Comparison of ENCODE assay signal across 21 cellular contexts in the genomic region with DNA sequence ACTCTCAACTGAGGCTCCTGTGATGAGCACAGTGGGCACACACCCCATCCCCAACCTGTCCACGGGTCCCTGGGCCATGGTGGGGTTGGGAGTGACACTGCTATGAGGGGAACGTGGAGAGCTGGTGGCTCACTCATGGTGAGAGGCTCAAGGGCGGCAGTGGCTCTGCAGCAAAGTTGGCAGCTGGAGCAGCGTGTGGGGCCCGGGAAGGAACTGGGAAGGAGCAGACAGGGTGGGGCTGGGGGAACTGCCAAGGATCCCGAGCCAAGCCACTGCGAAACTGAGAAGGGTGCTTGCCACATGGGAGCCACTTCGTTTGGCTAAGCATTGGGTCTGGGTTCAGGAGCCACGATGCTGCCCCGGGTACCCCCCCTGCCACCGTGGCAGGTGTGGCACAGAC.
A peak's percentile ranks its signal among the peaks of the same experiment; 100 is the strongest.
DNase-seq lines count a peak whose midpoint lies in the region; ATAC-seq and TF ChIP-seq lines count a peak whose summit lies in the region.
"Had no signal": no experiment of that assay in that cellular context is flagged by ENCODE, and none has a peak within 500 bp of the region (broad histone marks: within the 10 kb centered on the region; RNA-seq: fewer than 3 reads in every experiment).

No MANE protein-coding gene starts in this region.

- TF ChIP-seq CTCF in AG10803 (conservative IDR thresholded peaks at IDR 0.05; ENCODE audit: low read length) (no peak), IMR-90 (conservative IDR thresholded peaks at IDR 0.05; ENCODE audit: low read depth, low read length) (no peak), left ventricle myocardium inferior (IDR thresholded peaks at IDR 0.05; ENCODE audit: borderline replicate concordance) (no peak), gastrocnemius medialis (IDR thresholded peaks at IDR 0.05 in 4 of 5, conservative IDR thresholded peaks at IDR 0.05 in 1 of 5) (no peak)

- no peak overlapping the region for H4K91ac ChIP-seq in IMR-90 (ENCODE audit: insufficient read depth, low read depth, low read length)

- peak overlapping the region; percentile 14 for H2AK9ac ChIP-seq in IMR-90 (replicated peaks; ENCODE audit: low read depth, low read length, poor library complexity)

- CTCF ChIA-PET in IMR-90 (lab: Yijun Ruan, JAX), result no interaction called here

- H2AFZ ChIP-seq in IMR-90 (replicated peaks; ENCODE audit: low read length, poor library complexity), result no peak overlapping the region

- peaks cover 13% of the 10 kb centered on the region for H3K9me1 ChIP-seq in IMR-90 (ENCODE audit: insufficient read depth, low read length)

- no peak overlapping the region for H3K14ac ChIP-seq in IMR-90 (replicated peaks; ENCODE audit: low read depth, low read length)

- no TSS peak for BruUV-seq in IMR-90 (replicated peaks; lab: Mats Ljungman, UMichigan)

- H3K4me1 ChIP-seq in IMR-90 (ENCODE audit: control insufficient read depth, insufficient read depth, low read length) (peaks cover 7% of the 10 kb centered on the region; the same call in 1 of the 2 replicates), left ventricle myocardium inferior (peaks cover 34% of the 10 kb centered on the region), gastrocnemius medialis (peaks cover 21 to 33% of the 10 kb centered on the region in 2 donors)

- no peak overlapping the region for H2BK5ac ChIP-seq in IMR-90 (ENCODE audit: low read depth, low read length, poor library complexity, severe bottlenecking)

- no peak overlapping the region for H3K56ac ChIP-seq in IMR-90 (ENCODE audit: extremely low read depth, insufficient read depth, low read length)

- H3K27ac ChIP-seq in IMR-90 (ENCODE audit: insufficient read depth, low read length) (no peak overlapping the region), left ventricle myocardium inferior (replicated peaks) (peak overlapping the region; percentile 73), gastrocnemius medialis (peak overlapping the region; percentile 50 to 77 (median 67))
- H3K27ac ChIP-seq: KMS-11 had no signal

- H3K4me3 ChIP-seq in AG10803 (ENCODE audit: low read length), result no peak overlapping the region
- no peak overlapping the region for H3K4me3 ChIP-seq in IMR-90 (ENCODE audit: insufficient read depth, low read depth, low read length)
- no peak overlapping the region for H3K4me3 ChIP-seq in left ventricle myocardium inferior
- no peak overlapping the region for H3K4me3 ChIP-seq in gastrocnemius medialis

- POLR2A ChIA-PET in IMR-90 (lab: Charles Lee; ENCODE audit: unreplicated experiment), result interaction anchor here (0.5 kb wide), 1 partner anchor 134 kb away, joined by 3 read pairs; no protein-coding TSS in a partner anchor

- H2AK5ac ChIP-seq in IMR-90 (ENCODE audit: low read depth, low read length), result 0 out of 2 replicates have a peak overlapping the region, but pooled peaks have one; percentile 6

- no peak overlapping the region for H4K8ac ChIP-seq in IMR-90 (ENCODE audit: low read depth in 2 of 2, low read length in 2 of 2)

- DNase-seq in AG10803 (ENCODE audit: low read depth) (peak; percentile 43), IMR-90 (no peak), left ventricle myocardium inferior (peak; percentile 44), gastrocnemius medialis (peak; percentile 63 to 80), activated gamma-delta T cell (lab: John Stamatoyannopoulos, UW) (no peak), COLO668 (lab: John Stamatoyannopoulos, UW; ENCODE audit: unreplicated experiment) (no peak), activated gamma-delta T cell treated with Interleukin-2 at 50 U/mL for 16 hours (no peak)
- DNase-seq: activated CD4-positive, alpha-beta T cell treated with anti-CD3 and anti-CD28 coated beads, Interleukin-2, amount 50 U/mL, for 4 hours; activated naive CD4-positive, alpha-beta T cell treated with anti-CD3 and anti-CD28 coated beads, Interleukin-2, amount 50 U/mL, for 16 hours; activated T-cell treated with anti-CD3 and anti-CD28 coated beads, Interleukin-2, amount 50 U/mL, for 1 hour; CD8-positive, alpha-beta memory T cell; central memory CD4-positive, alpha-beta T cell; HCEC 1CT; hippocampal formation; MV-4-11; NCI-H1694; NCI-H526 treated with DMSO at 0.1 percent for 48 hours; SK-N-SH; stimulated activated CD4-positive, alpha-beta T cell treated with anti-CD3 and anti-CD28 coated beads, Interleukin-15, amount 100 ng/mL, for 24 hours; stimulated activated CD8-positive, alpha-beta memory T cell treated with anti-CD3 and anti-CD28 coated beads, Interleukin-4, amount 100 ng/mL, for 48 hours had no signal

- H3K23ac ChIP-seq in IMR-90 (ENCODE audit: low read depth, low read length), result no peak overlapping the region

- H2BK20ac ChIP-seq in IMR-90 (ENCODE audit: low read depth, low read length), result no peak overlapping the region

- H3K18ac ChIP-seq in IMR-90 (ENCODE audit: low read depth, low read length), result no peak overlapping the region

- H3K4ac ChIP-seq in IMR-90 (ENCODE audit: low read depth, low read length), result no peak overlapping the region

- intact Hi-C loops in IMR-90 (cut with micrococcal nuclease), result no loop called here
- intact Hi-C loops in left ventricle myocardium inferior (cut with micrococcal nuclease), result no loop called here
- intact Hi-C loops in gastrocnemius medialis (cut with DNase I; ENCODE audit: low total_unique reads), result loop anchor here (10.0 kb wide), 2 partner anchors 82 to 138 kb away; partner anchors contain the start of gene SNRK

- H3K9ac ChIP-seq in IMR-90 (ENCODE audit: low read depth, low read length), result no peak overlapping the region
- H3K9ac ChIP-seq: KMS-11, SK-N-SH had no signal

- no peaks in the 10 kb centered on the region for H3K9me3 ChIP-seq in IMR-90 (ENCODE audit: control insufficient read depth, insufficient read depth, low read length)
- H3K9me3 ChIP-seq in left ventricle myocardium inferior (replicated peaks), result no peaks in the 10 kb centered on the region
- no peaks in the 10 kb centered on the region for H3K9me3 ChIP-seq in gastrocnemius medialis
- H3K9me3 ChIP-seq: SK-N-SH had no signal

- no peak for TF ChIP-seq RAD21 in IMR-90 (IDR thresholded peaks at IDR 0.05; ENCODE audit: low read length)

- H3K27me3 ChIP-seq in IMR-90 (ENCODE audit: control insufficient read depth, insufficient read depth, low read length), result no peaks in the 10 kb centered on the region
- no peaks in the 10 kb centered on the region for H3K27me3 ChIP-seq in left ventricle myocardium inferior (ENCODE audit: low read depth)
- no peaks in the 10 kb centered on the region for H3K27me3 ChIP-seq in gastrocnemius medialis

- dilution Hi-C loops in IMR-90 (cut with HindIII; ENCODE audit: low sequenced_read_pairs, unreplicated experiment), result no loop called here

- no peak overlapping the region for H2BK15ac ChIP-seq in IMR-90 (ENCODE audit: low read depth, low read length)

- no peaks in the 10 kb centered on the region; a peak in 1 of 4 replicates for H3K79me1 ChIP-seq in IMR-90 (ENCODE audit: low read depth in 1 of 2, low read length in 2 of 2)

- H4K20me1 ChIP-seq in IMR-90 (ENCODE audit: insufficient read depth, low read length), result no peaks in the 10 kb centered on the region

- peaks cover 10% of the 10 kb centered on the region; the same call in 1 of the 2 replicates for H3K36me3 ChIP-seq in IMR-90 (ENCODE audit: control insufficient read depth, insufficient read depth, low read length)
- no peaks in the 10 kb centered on the region for H3K36me3 ChIP-seq in left ventricle myocardium inferior
- H3K36me3 ChIP-seq in gastrocnemius medialis, result no peaks in the 10 kb centered on the region

- no peak overlapping the region for H4K5ac ChIP-seq in IMR-90 (ENCODE audit: low read depth, low read length)

- H2BK120ac ChIP-seq in IMR-90 (ENCODE audit: low read depth, low read length), result no peak overlapping the region

- no peak overlapping the region for H3K4me2 ChIP-seq in IMR-90 (ENCODE audit: low read depth, low read length)
- H3K4me2 ChIP-seq: KMS-11, SK-N-SH had no signal

- 43% methylated on average over 9 of the region's 11 CpGs; no CpG with 5 or more reads in 1 of the 2 experiments for WGBS in IMR-90 (ENCODE audit: extremely low coverage in 2 of 2, insufficient read length in 1 of 2), 2 experiments

- TF ChIP-seq POLR2A in IMR-90 (IDR thresholded peaks at IDR 0.05; ENCODE audit: low read depth, low read length) (no peak), gastrocnemius medialis (IDR thresholded peaks at IDR 0.05) (no peak)

- in situ Hi-C loops in IMR-90 (cut with MboI; ENCODE audit: low sequenced_read_pairs) (no loop called here), gastrocnemius medialis (cut with MboI; ENCODE audit: low sequenced_read_pairs in 4 of 4) (no loop called here)

- ATAC-seq in IMR-90 (ENCODE audit: low read depth) (no peak), gastrocnemius medialis (peak; percentile 56 to 77)

TF ChIP-seq in IMR-90, 13 proteins besides CTCF, POLR2A, EP300 and RAD21:
- TF ChIP-seq BHLHE40 (IDR thresholded peaks at IDR 0.05; ENCODE audit: low read depth, low read length), result no peak
- TF ChIP-seq RCOR1 (IDR thresholded peaks at IDR 0.05; ENCODE audit: insufficient replicate concordance, low read length), result no peak
- TF ChIP-seq MAZ (IDR thresholded peaks at IDR 0.05; ENCODE audit: borderline replicate concordance, low read depth, low read length), result no peak
- no peak for TF ChIP-seq FOS (IDR thresholded peaks at IDR 0.05; ENCODE audit: low read depth, low read length)

Comparison
In these comparisons a context has a peak if more than half of its experiments do, and no peak if none do; other contexts are left out.
1. DNase-seq: peak in AG10803 (single experiment), left ventricle myocardium inferior (single experiment) and gastrocnemius medialis (2 of 2); none in IMR-90 (single experiment), activated gamma-delta T cell (single experiment), COLO668 (single experiment) and activated gamma-delta T cell treated with Interleukin-2 at 50 U/mL for 16 hours (single experiment).